24 cellular contexts compared by ENCODE assay signal in genomic region chr1:94300731-94301130, GRCh38.
DNase-seq lines count a peak whose midpoint lies in the region; ATAC-seq and TF ChIP-seq lines count a peak whose summit lies in the region.
"Had no signal": no experiment of that assay in that cellular context is flagged by ENCODE, and none has a peak within 500 bp of the region (broad histone marks: within the 10 kb centered on the region; RNA-seq: fewer than 3 reads in every experiment).

No MANE protein-coding gene starts in this region.

- no peak overlapping the region for H3K4ac ChIP-seq in mesenchymal stem cell (ENCODE audit: low read depth in 1 of 2, low read length in 2 of 2)

- H3K4me1 ChIP-seq in left ventricle myocardium inferior (peaks cover 69% of the 10 kb centered on the region), right cardiac atrium (ENCODE audit: control insufficient read depth, insufficient read depth, low read length) (peaks cover 6% of the 10 kb centered on the region), mammary epithelial cell (ENCODE audit: insufficient read depth, low read length) (peaks cover 52% of the 10 kb centered on the region), mesenchymal stem cell (ENCODE audit: control insufficient read depth, insufficient read depth, low read depth, low read length) (peaks cover 10% of the 10 kb centered on the region), vagina (peaks cover 22% of the 10 kb centered on the region)

- TF ChIP-seq CTCF in left ventricle myocardium inferior (IDR thresholded peaks at IDR 0.05; ENCODE audit: borderline replicate concordance) = no peak
- TF ChIP-seq CTCF in mammary epithelial cell (conservative IDR thresholded peaks at IDR 0.05 in 1 of 2, IDR thresholded peaks at IDR 0.05 in 1 of 2; ENCODE audit: extremely low read depth in 1 of 2, insufficient read depth in 1 of 2, low read depth in 1 of 2, low read length in 2 of 2) = no peak
- no peak for TF ChIP-seq CTCF in vagina (IDR thresholded peaks at IDR 0.05)

- H3K4me3 ChIP-seq in left ventricle myocardium inferior (no peak overlapping the region), right cardiac atrium (ENCODE audit: low read length) (no peak overlapping the region), mammary epithelial cell (replicated peaks in 1 of 3; ENCODE audit: insufficient read depth in 1 of 3, low read depth in 2 of 3, low read length in 3 of 3) (no peak overlapping the region), mesenchymal stem cell (ENCODE audit: insufficient read depth in 1 of 2, low read depth in 1 of 2, low read length in 2 of 2) (no peak overlapping the region), vagina (no peak overlapping the region)
- H3K4me3 ChIP-seq: ovary, right atrium auricular region had no signal

- H2AK5ac ChIP-seq in mesenchymal stem cell (ENCODE audit: low read length, severe bottlenecking) = peak overlapping the region; percentile 95

- intact Hi-C loops in left ventricle myocardium inferior (cut with micrococcal nuclease) = no loop called here
- intact Hi-C loops in right cardiac atrium (cut with DNase I) = no loop called here
- intact Hi-C loops in mammary epithelial cell (cut with micrococcal nuclease) = loop anchor here (1.0 to 2.0 kb wide), 4 partner anchors 24 to 64 kb away; partner anchors contain the start of gene ARHGAP29
- intact Hi-C loops in vagina (cut with DNase I) = no loop called here

- no peak overlapping the region for H2AFZ ChIP-seq in mammary epithelial cell (ENCODE audit: low read depth, low read length)
- H2AFZ ChIP-seq in mesenchymal stem cell (ENCODE audit: low read depth, low read length) = no peak overlapping the region

- H3K36me3 ChIP-seq in left ventricle myocardium inferior (no peaks in the 10 kb centered on the region), mammary epithelial cell (ENCODE audit: insufficient read depth, low read length) (no peaks in the 10 kb centered on the region), mesenchymal stem cell (ENCODE audit: control insufficient read depth in 1 of 2, insufficient read depth in 2 of 2, low read depth in 1 of 2, low read length in 2 of 2) (no peaks in the 10 kb centered on the region), vagina (no peaks in the 10 kb centered on the region)
- H3K36me3 ChIP-seq: ovary, right atrium auricular region had no signal

- no peak for ATAC-seq in right cardiac atrium
- no peak for ATAC-seq in HG02623 (IDR thresholded peaks at IDR 0.05; ENCODE audit: unreplicated experiment)
- ATAC-seq: left colon; natural killer cell treated with Interleukin-12 subunit alpha and Interleukin-12 subunit beta and Interleukin-15 and Interleukin-18, amount 100 ng/mL, for 72 hours had no signal

- H3K9ac ChIP-seq in mammary epithelial cell (ENCODE audit: insufficient read depth, low read length) (no peak overlapping the region), mesenchymal stem cell (ENCODE audit: low read length) (no peak overlapping the region)

- H3K4me2 ChIP-seq in mammary epithelial cell (ENCODE audit: insufficient read depth, low read depth, low read length) = peak overlapping the region; percentile 51
- no peak overlapping the region for H3K4me2 ChIP-seq in mesenchymal stem cell (ENCODE audit: low read length, poor library complexity, severe bottlenecking)

- H2BK15ac ChIP-seq in mesenchymal stem cell (ENCODE audit: low read depth, poor library complexity, severe bottlenecking) = no peak overlapping the region

- no peak overlapping the region for H3K18ac ChIP-seq in mesenchymal stem cell (ENCODE audit: low read depth in 1 of 2, low read length in 2 of 2)

- no peak overlapping the region for H2BK120ac ChIP-seq in mesenchymal stem cell (ENCODE audit: low read depth, low read length)

- no peak overlapping the region for H2BK5ac ChIP-seq in mesenchymal stem cell (ENCODE audit: low read depth, low read length, poor library complexity, severe bottlenecking)

- DNase-seq in left ventricle myocardium inferior (no peak), right cardiac atrium (no peak), mammary epithelial cell (no peak), mesenchymal stem cell (no peak), vagina (ENCODE audit: extremely low spot score in 2 of 2) (no peak), NCI-H2171 treated with DMSO at 0.1 percent for 48 hours (lab: John Stamatoyannopoulos, UW) (no peak)
- DNase-seq in activated naive CD4-positive, alpha-beta T cell treated with anti-CD3 and anti-CD28 coated beads, Interleukin-2, amount 50 U/mL, for 16 hours = no peak
- DNase-seq: activated CD4-positive, alpha-beta T cell treated with anti-CD3 and anti-CD28 coated beads for 1 hour; activated T-cell treated with anti-CD3 and anti-CD28 coated beads, Interleukin-2, amount 50 U/mL, for 24 hours; amniotic stem cell; caudate nucleus; DMS79 treated with DMSO at 0.1 percent for 48 hours; GOT3; head of caudate nucleus; KG1; left colon; NCI-H1436 treated with DMSO at 0.1 percent for 48 hours; NCI-H2107; NCI-H510A treated with DMSO at 0.1 percent for 48 hours; ovary; stimulated activated naive CD4-positive, alpha-beta T cell treated with Interleukin-2 at 50 U/mL for 16 hours had no signal

- H3K27me3 ChIP-seq in left ventricle myocardium inferior (ENCODE audit: low read depth) (no peaks in the 10 kb centered on the region), right cardiac atrium (ENCODE audit: control insufficient read depth, insufficient read depth) (no peaks in the 10 kb centered on the region), mammary epithelial cell (ENCODE audit: insufficient read depth, low read length) (no peaks in the 10 kb centered on the region), mesenchymal stem cell (ENCODE audit: control insufficient read depth in 1 of 2, insufficient read depth in 1 of 2, low read length in 2 of 2) (no peaks in the 10 kb centered on the region), vagina (no peaks in the 10 kb centered on the region)
- H3K27me3 ChIP-seq: ovary, right atrium auricular region had no signal

- H4K91ac ChIP-seq in mesenchymal stem cell (ENCODE audit: low read length) = no peak overlapping the region

- dilution Hi-C loops in mammary epithelial cell (cut with HindIII; ENCODE audit: low sequenced_read_pairs) = loop anchor here (5.0 kb wide), 1 partner anchor 43 kb away; no protein-coding TSS in a partner anchor

- no peak overlapping the region for H3K14ac ChIP-seq in mesenchymal stem cell (ENCODE audit: low read length in 2 of 2)

- H3K79me2 ChIP-seq in mammary epithelial cell (ENCODE audit: insufficient read depth, low read length) = no peaks in the 10 kb centered on the region

- H4K8ac ChIP-seq in mesenchymal stem cell (ENCODE audit: low read length) = no peak overlapping the region

- TF ChIP-seq POLR2A in vagina (IDR thresholded peaks at IDR 0.05) = no peak

- H4K20me1 ChIP-seq in mammary epithelial cell (ENCODE audit: insufficient read depth, low read length) = no peaks in the 10 kb centered on the region

- H3K9me3 ChIP-seq in left ventricle myocardium inferior (replicated peaks) = no peaks in the 10 kb centered on the region
- no peaks in the 10 kb centered on the region for H3K9me3 ChIP-seq in right cardiac atrium (ENCODE audit: control insufficient read depth, low read length)
- no peaks in the 10 kb centered on the region for H3K9me3 ChIP-seq in mammary epithelial cell (replicated peaks; ENCODE audit: insufficient read depth, low read length)
- no peaks in the 10 kb centered on the region for H3K9me3 ChIP-seq in mesenchymal stem cell (ENCODE audit: control insufficient read depth, low read length)
- H3K9me3 ChIP-seq in vagina = no peaks in the 10 kb centered on the region
- H3K9me3 ChIP-seq: ovary, right atrium auricular region had no signal

- H3K23ac ChIP-seq in mesenchymal stem cell (ENCODE audit: low read length in 2 of 2) = no peak overlapping the region

- peak overlapping the region; percentile 91 for H3K27ac ChIP-seq in left ventricle myocardium inferior (replicated peaks)
- H3K27ac ChIP-seq in right cardiac atrium (ENCODE audit: low read length) = no peak overlapping the region
- peak overlapping the region; percentile 70 for H3K27ac ChIP-seq in mammary epithelial cell (ENCODE audit: insufficient read depth, low read depth, low read length)
- H3K27ac ChIP-seq in mesenchymal stem cell (ENCODE audit: low read length, poor library complexity, severe bottlenecking) = peak overlapping the region; percentile 28
- peak overlapping the region; percentile 49 for H3K27ac ChIP-seq in vagina
- H3K27ac ChIP-seq: ovary had no signal

- BruUV-seq in mammary epithelial cell (replicated peaks; lab: Mats Ljungman, UMichigan) = no TSS peak

- CTCF ChIA-PET in mammary epithelial cell (lab: Charles Lee; ENCODE audit: low non-redundant PET) = no interaction called here

- H2BK12ac ChIP-seq in mesenchymal stem cell (ENCODE audit: low read length in 2 of 2) = no peak overlapping the region

- in situ Hi-C loops in mammary epithelial cell (cut with MboI; ENCODE audit: low sequenced_read_pairs in 2 of 2) = no loop called here

- 70% methylated on average over 2 of the region's 2 CpGs for WGBS in right cardiac atrium
- 94% methylated on average over 2 of the region's 2 CpGs for WGBS in mammary epithelial cell (ENCODE audit: low coverage, missing lambda C conversion rate)
- 99% methylated on average over 2 of the region's 2 CpGs for WGBS in mesenchymal stem cell

- peaks cover 11% of the 10 kb centered on the region for H3K79me1 ChIP-seq in mesenchymal stem cell (replicated peaks; ENCODE audit: low read length, poor library complexity, severe bottlenecking)
